Comparison of ENCODE assay signal across 9 cellular contexts in genomic region chr15:57259511-57260143, GRCh38.
DNase-seq lines count a peak whose midpoint lies in the region; ATAC-seq, FAIRE-seq and TF ChIP-seq lines count a peak whose summit lies in the region.
"Had no signal": no experiment of that assay in that cellular context is flagged by ENCODE, and none has a peak within 500 bp of the region (broad histone marks: within the 10 kb centered on the region; RNA-seq: fewer than 3 reads in every experiment).

No MANE protein-coding gene starts in this region.

- no peak overlapping the region for H3K27ac ChIP-seq in HepG2 (ENCODE audit: extremely low read length, insufficient read depth, low read length)
- no peak overlapping the region for H3K27ac ChIP-seq in right lobe of liver

- ATAC-seq in HepG2 (no peak), right lobe of liver (no peak)

- BruUV-seq in HepG2 (replicated peaks; lab: Mats Ljungman, UMichigan), result TSS peak; percentile 11

- TF ChIP-seq EP300 in HepG2 (IDR thresholded peaks at IDR 0.05; ENCODE audit: low read depth in 2 of 2, low read length in 2 of 2), result no peak
- TF ChIP-seq EP300 in HepG2 (CRISPR knock-in tag; IDR thresholded peaks at IDR 0.05; ENCODE audit: borderline replicate concordance), result no peak

- CTCF ChIA-PET in HepG2 (lab: Yijun Ruan, JAX; ENCODE audit: low intra/inter-chr PET ratio, low total read pairs), result no interaction called here
- CTCF ChIA-PET in activated naive CD4-positive, alpha-beta T cell treated with anti-CD3 and anti-CD28 coated beads, Interleukin-2, amount 10 ng/mL, durations not matched to agents 7 days and 5 days (lab: Charles Lee), result no interaction called here

- H3K4me2 ChIP-seq in HepG2 (ENCODE audit: low read depth, low read length), result no peak overlapping the region

- no peak overlapping the region for H3K9ac ChIP-seq in HepG2 (ENCODE audit: insufficient read depth, low read depth, low read length)

- no peak overlapping the region for H2AFZ ChIP-seq in HepG2 (ENCODE audit: low read length)

- H3K4me3 ChIP-seq in HepG2 (replicated peaks in 1 of 3; ENCODE audit: insufficient read depth in 1 of 3, low read depth in 2 of 3, low read length in 3 of 3), result no peak overlapping the region
- no peak overlapping the region for H3K4me3 ChIP-seq in right lobe of liver

- H3K36me3 Mint-ChIP-seq in type B pancreatic cell, result peaks cover 41% of the 10 kb centered on the region
- H3K36me3 Mint-ChIP-seq in activated naive CD4-positive, alpha-beta T cell treated with anti-CD3 and anti-CD28 coated beads, Interleukin-2, amount 10 ng/mL, durations not matched to agents 7 days and 5 days, result peaks cover 14% of the 10 kb centered on the region

- H3K4me1 Mint-ChIP-seq in type B pancreatic cell (ENCODE audit: unreplicated experiment), result peaks cover 9% of the 10 kb centered on the region
- no peaks in the 10 kb centered on the region for H3K4me1 Mint-ChIP-seq in activated naive CD4-positive, alpha-beta T cell treated with anti-CD3 and anti-CD28 coated beads, Interleukin-2, amount 10 ng/mL, durations not matched to agents 7 days and 5 days

- no peaks in the 10 kb centered on the region for H3K4me1 ChIP-seq in HepG2 (ENCODE audit: insufficient read depth, low read length)
- no peaks in the 10 kb centered on the region for H3K4me1 ChIP-seq in right lobe of liver

- TF ChIP-seq CTCF in HepG2 (CRISPR knock-in tag; IDR thresholded peaks at IDR 0.05) (no peak), right lobe of liver (IDR thresholded peaks at IDR 0.05) (no peak), type B pancreatic cell (conservative IDR thresholded peaks at IDR 0.05) (no peak)

- H3K27ac Mint-ChIP-seq in type B pancreatic cell, result peak overlapping the region; percentile 37
- no peak overlapping the region for H3K27ac Mint-ChIP-seq in activated naive CD4-positive, alpha-beta T cell treated with anti-CD3 and anti-CD28 coated beads, Interleukin-2, amount 10 ng/mL, durations not matched to agents 7 days and 5 days
- H3K27ac Mint-ChIP-seq: activated T-cell treated with anti-CD3 and anti-CD28 coated beads, Interleukin-2, amount 50 U/mL, for 24 hours had no signal

- FAIRE-seq in HepG2 (lab: Jason Lieb, UNC), result no peak

- H3K4me3 Mint-ChIP-seq in type B pancreatic cell, result peak overlapping the region; percentile 64
- H3K4me3 Mint-ChIP-seq in activated naive CD4-positive, alpha-beta T cell treated with anti-CD3 and anti-CD28 coated beads, Interleukin-2, amount 10 ng/mL, durations not matched to agents 7 days and 5 days, result no peak overlapping the region
- H3K4me3 Mint-ChIP-seq: activated T-cell treated with anti-CD3 and anti-CD28 coated beads, Interleukin-2, amount 50 U/mL, for 24 hours had no signal

- no peaks in the 10 kb centered on the region for H3K9me3 Mint-ChIP-seq in type B pancreatic cell
- H3K9me3 Mint-ChIP-seq in activated naive CD4-positive, alpha-beta T cell treated with anti-CD3 and anti-CD28 coated beads, Interleukin-2, amount 10 ng/mL, durations not matched to agents 7 days and 5 days, result no peaks in the 10 kb centered on the region
- H3K9me3 Mint-ChIP-seq: activated T-cell treated with anti-CD3 and anti-CD28 coated beads, Interleukin-2, amount 50 U/mL, for 24 hours had no signal

- H3K27me3 ChIP-seq in HepG2 (ENCODE audit: control insufficient read depth in 1 of 2, insufficient read depth in 2 of 2, low read length in 2 of 2) (no peaks in the 10 kb centered on the region), right lobe of liver (no peaks in the 10 kb centered on the region)

- no peak for TF ChIP-seq POLR2A in HepG2 (IDR thresholded peaks at IDR 0.05; ENCODE audit: insufficient read depth in 1 of 2, low read depth in 2 of 2, low read length in 2 of 2)
- TF ChIP-seq POLR2A in right lobe of liver (IDR thresholded peaks at IDR 0.05), result no peak

- in situ Hi-C loops in HepG2 (cut with HindIII; ENCODE audit: extremely low pct_ligation_motif_present, low pct_unique_long_range_greater_than_20kb), result no loop called here

- POLR2A ChIA-PET in HepG2 (lab: Yijun Ruan, JAX), result no interaction called here

- intact Hi-C loops in HepG2 (cut with micrococcal nuclease; ENCODE audit: unreplicated experiment), result no loop called here
- intact Hi-C loops in right lobe of liver (cut with DNase I), result no loop called here
- intact Hi-C loops in posterior vena cava (cut with DNase I), result no loop called here

- no peaks in the 10 kb centered on the region for H3K27me3 Mint-ChIP-seq in type B pancreatic cell
- no peaks in the 10 kb centered on the region for H3K27me3 Mint-ChIP-seq in activated naive CD4-positive, alpha-beta T cell treated with anti-CD3 and anti-CD28 coated beads, Interleukin-2, amount 10 ng/mL, durations not matched to agents 7 days and 5 days
- H3K27me3 Mint-ChIP-seq: activated T-cell treated with anti-CD3 and anti-CD28 coated beads, Interleukin-2, amount 50 U/mL, for 24 hours had no signal

- H3K79me2 ChIP-seq in HepG2 (ENCODE audit: insufficient read depth, low read length), result no peaks in the 10 kb centered on the region

- TF ChIP-seq RAD21 in HepG2 (CRISPR knock-in tag; IDR thresholded peaks at IDR 0.05), result no peak

- WGBS in HepG2 (ENCODE audit: low lambda C conversion rate), result 96% methylated on average over 8 of the region's 8 CpGs
- 67% methylated on average over 8 of the region's 8 CpGs for WGBS in right lobe of liver (ENCODE audit: insufficient coverage, low coverage, low lambda C conversion rate, missing lambda C conversion rate)

- H3K36me3 ChIP-seq in HepG2 (replicated peaks in 1 of 2; ENCODE audit: control insufficient read depth in 1 of 2, insufficient read depth in 2 of 2, low read length in 2 of 2) (peaks cover 1 to 46% of the 10 kb centered on the region in 2 experiments; a peak in 4 of 5 replicates), right lobe of liver (peaks cover 0 to 19% (median 0%) of the 10 kb centered on the region in 4 donors)

- DNase-seq in HepG2 (ENCODE audit: low spot score) (no peak), right lobe of liver (no peak), NCI-H748 treated with DMSO at 0.1 percent for 48 hours (lab: John Stamatoyannopoulos, UW) (peak; percentile 88), iPS DF 19.7 (ENCODE audit: low read depth, low spot score) (peak; percentile 50), type B pancreatic cell (ENCODE audit: extremely low spot score, unreplicated experiment) (no peak), A172 (ENCODE audit: low spot score) (no peak), posterior vena cava (ENCODE audit: low spot score) (no peak)
- DNase-seq in activated naive CD4-positive, alpha-beta T cell treated with anti-CD3 and anti-CD28 coated beads, Interleukin-2, amount 10 ng/mL, durations not matched to agents 7 days and 5 days, result no peak
- DNase-seq: activated T-cell treated with anti-CD3 and anti-CD28 coated beads, Interleukin-2, amount 50 U/mL, for 24 hours had no signal

- H3K9me3 ChIP-seq in HepG2 (ENCODE audit: low read length) (no peaks in the 10 kb centered on the region), right lobe of liver (no peaks in the 10 kb centered on the region)

- H4K20me1 ChIP-seq in HepG2 (ENCODE audit: insufficient read depth, low read length), result no peaks in the 10 kb centered on the region

TF ChIP-seq in HepG2, 621 proteins besides CTCF, POLR2A, EP300 and RAD21:
- no peak for TF ChIP-seq MYNN (CRISPR knock-in tag; IDR thresholded peaks at IDR 0.05; ENCODE audit: low read depth)
- TF ChIP-seq RBM22 (optimal IDR thresholded peaks at IDR 0.05; ENCODE audit: low read length), result peak; percentile 53
- TF ChIP-seq ZNF556 (CRISPR knock-in tag; IDR thresholded peaks at IDR 0.05; ENCODE audit: borderline replicate concordance), result no peak
- TF ChIP-seq, protein P1, sequence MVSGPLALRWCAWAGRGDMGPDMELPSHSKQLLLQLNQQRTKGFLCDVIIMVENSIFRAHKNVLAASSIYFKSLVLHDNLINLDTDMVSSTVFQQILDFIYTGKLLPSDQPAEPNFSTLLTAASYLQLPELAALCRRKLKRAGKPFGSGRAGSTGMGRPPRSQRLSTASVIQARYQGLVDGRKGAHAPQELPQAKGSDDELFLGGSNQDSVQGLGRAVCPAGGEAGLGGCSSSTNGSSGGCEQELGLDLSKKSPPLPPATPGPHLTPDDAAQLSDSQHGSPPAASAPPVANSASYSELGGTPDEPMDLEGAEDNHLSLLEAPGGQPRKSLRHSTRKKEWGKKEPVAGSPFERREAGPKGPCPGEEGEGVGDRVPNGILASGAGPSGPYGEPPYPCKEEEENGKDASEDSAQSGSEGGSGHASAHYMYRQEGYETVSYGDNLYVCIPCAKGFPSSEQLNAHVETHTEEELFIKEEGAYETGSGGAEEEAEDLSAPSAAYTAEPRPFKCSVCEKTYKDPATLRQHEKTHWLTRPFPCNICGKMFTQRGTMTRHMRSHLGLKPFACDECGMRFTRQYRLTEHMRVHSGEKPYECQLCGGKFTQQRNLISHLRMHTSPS (CRISPR knock-in tag; IDR thresholded peaks at IDR 0.05; ENCODE audit: low read depth), result no peak
- no peak for TF ChIP-seq ZNF746 (CRISPR knock-in tag; IDR thresholded peaks at IDR 0.05)
- no peak for TF ChIP-seq ELK4 (CRISPR knock-in tag; IDR thresholded peaks at IDR 0.05; ENCODE audit: borderline replicate concordance)
- TF ChIP-seq ZNF652 (CRISPR knock-in tag; IDR thresholded peaks at IDR 0.05; ENCODE audit: borderline replicate concordance, low read depth), result 0 out of 2 replicates have a peak, but pooled peaks have one; percentile 39
- TF ChIP-seq FOXK2 (IDR thresholded peaks at IDR 0.05), result no peak
TF ChIP-seq in HepG2: peak in this region for 2.

Comparison
In these comparisons a context has a peak if more than half of its experiments do, and no peak if none do; other contexts are left out.
1. DNase-seq: peak in NCI-H748 treated with DMSO at 0.1 percent for 48 hours (single experiment) and iPS DF 19.7 (single experiment); none in HepG2 (single experiment), right lobe of liver (0 of 3), type B pancreatic cell (single experiment), A172 (single experiment), posterior vena cava (single experiment) and activated naive CD4-positive, alpha-beta T cell treated with anti-CD3 and anti-CD28 coated beads, Interleukin-2, amount 10 ng/mL, durations not matched to agents 7 days and 5 days (single experiment).